25 cellular contexts compared by ENCODE assay signal in genomic region chr1:59569198-59569597, GRCh38.
"Had no signal": no experiment of that assay in that cellular context is flagged by ENCODE, and none has a peak within 500 bp of the region (broad histone marks: within the 10 kb centered on the region; RNA-seq: fewer than 3 reads in every experiment).

No MANE protein-coding gene starts in this region.

- H3K27ac Mint-ChIP-seq: activated CD4-positive, alpha-beta memory T cell treated with anti-CD3 and anti-CD28 coated beads for 36 hours; activated naive CD4-positive, alpha-beta T cell treated with anti-CD3 and anti-CD28 coated beads for 36 hours; activated T-cell treated with anti-CD3 and anti-CD28 coated beads, Interleukin-2, amount 50 U/mL, for 72 hours; memory B cell; stimulated activated effector memory CD8-positive, alpha-beta T cell treated with anti-CD3 and anti-CD28 coated beads, Interleukin-12 subunit alpha, Interleukin-12 subunit beta, amount 100 ng/mL, for 72 hours; T-helper 17 cell had no signal

- H3K27me3 Mint-ChIP-seq: memory B cell had no signal

- H3K4me3 ChIP-seq: body of pancreas, cardiac muscle cell, gastrocnemius medialis, mucosa of descending colon, right lobe of liver, stomach, suprapubic skin, tibial nerve had no signal

- DNase-seq: activated CD4-positive, alpha-beta memory T cell treated with anti-CD3 and anti-CD28 coated beads for 36 hours; activated CD4-positive, alpha-beta T cell treated with anti-CD3 and anti-CD28 coated beads for 48 hours; activated effector memory CD4-positive, alpha-beta T cell treated with Interleukin-2 at 50 U/mL for 16 hours; activated naive CD4-positive, alpha-beta T cell treated with anti-CD3 and anti-CD28 coated beads for 36 hours; activated T-cell treated with anti-CD3 and anti-CD28 coated beads, Interleukin-2, amount 50 U/mL, for 72 hours; anterior cingulate cortex; body of pancreas; dermis blood vessel endothelial cell; effector CD8-positive, alpha-beta T cell; gastrocnemius medialis; hippocampal formation; left cardiac atrium; mucosa of descending colon; posterior cingulate gyrus; right lobe of liver; small intestine; stimulated activated CD4-positive, alpha-beta T cell treated with anti-CD3 and anti-CD28 coated beads, Interleukin-2, amount 100 ng/mL, for 24 hours; stomach; T-helper 17 cell had no signal

- H3K4me3 Mint-ChIP-seq: activated CD4-positive, alpha-beta memory T cell treated with anti-CD3 and anti-CD28 coated beads for 36 hours; activated naive CD4-positive, alpha-beta T cell treated with anti-CD3 and anti-CD28 coated beads for 36 hours; activated T-cell treated with anti-CD3 and anti-CD28 coated beads, Interleukin-2, amount 50 U/mL, for 72 hours; memory B cell; neural crest cell; stimulated activated effector memory CD8-positive, alpha-beta T cell treated with anti-CD3 and anti-CD28 coated beads, Interleukin-12 subunit alpha, Interleukin-12 subunit beta, amount 100 ng/mL, for 72 hours; T-helper 17 cell had no signal

- H3K9me3 ChIP-seq: body of pancreas, gastrocnemius medialis, right lobe of liver, suprapubic skin had no signal

- H3K36me3 Mint-ChIP-seq: stimulated activated effector memory CD8-positive, alpha-beta T cell treated with anti-CD3 and anti-CD28 coated beads, Interleukin-12 subunit alpha, Interleukin-12 subunit beta, amount 100 ng/mL, for 72 hours had no signal

- ATAC-seq: activated T-cell treated with anti-CD3 and anti-CD28 coated beads, Interleukin-2, amount 50 U/mL, for 72 hours; body of pancreas; gastrocnemius medialis; left cardiac atrium; mucosa of descending colon; right lobe of liver; stimulated activated effector memory CD8-positive, alpha-beta T cell treated with anti-CD3 and anti-CD28 coated beads, Interleukin-12 subunit alpha, Interleukin-12 subunit beta, amount 100 ng/mL, for 72 hours; T-helper 17 cell had no signal

- H3K27me3 ChIP-seq: body of pancreas, cardiac muscle cell, gastrocnemius medialis, right lobe of liver, stomach, suprapubic skin, tibial nerve had no signal

- H3K27ac ChIP-seq: body of pancreas, cardiac muscle cell, gastrocnemius medialis, right lobe of liver, suprapubic skin, tibial nerve had no signal

- H3K4me1 ChIP-seq: body of pancreas, right lobe of liver had no signal

- H3K36me3 ChIP-seq: cardiac muscle cell, gastrocnemius medialis, right lobe of liver, stomach, suprapubic skin had no signal
